ENCODE assay signal across 1 cellular context in the genomic region with DNA sequence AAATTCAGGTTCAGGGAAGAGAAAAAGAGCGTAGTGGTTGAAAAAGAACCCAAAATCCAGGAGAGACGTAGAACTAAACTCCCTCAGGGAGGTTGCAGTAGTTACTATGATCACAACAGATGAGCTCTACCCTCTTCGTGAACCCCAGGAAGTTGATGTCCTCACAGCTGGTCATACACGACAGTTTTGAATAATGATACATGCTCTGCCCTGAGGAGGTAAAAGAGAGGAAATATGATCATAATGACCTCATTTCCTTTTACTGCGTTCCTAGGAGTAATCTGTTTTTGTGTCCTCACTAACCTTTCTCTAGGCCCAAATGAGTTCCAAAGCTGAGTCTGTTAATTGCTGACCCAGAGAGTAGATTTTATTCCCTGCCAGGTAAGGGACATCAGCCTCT.
TF ChIP-seq lines count a peak whose summit lies in the region.

No MANE protein-coding gene starts in this region.

TF ChIP-seq in GM23338, 12 proteins besides CTCF, POLR2A, EP300 and RAD21 (continued from another document):
- TF ChIP-seq, protein P1, sequence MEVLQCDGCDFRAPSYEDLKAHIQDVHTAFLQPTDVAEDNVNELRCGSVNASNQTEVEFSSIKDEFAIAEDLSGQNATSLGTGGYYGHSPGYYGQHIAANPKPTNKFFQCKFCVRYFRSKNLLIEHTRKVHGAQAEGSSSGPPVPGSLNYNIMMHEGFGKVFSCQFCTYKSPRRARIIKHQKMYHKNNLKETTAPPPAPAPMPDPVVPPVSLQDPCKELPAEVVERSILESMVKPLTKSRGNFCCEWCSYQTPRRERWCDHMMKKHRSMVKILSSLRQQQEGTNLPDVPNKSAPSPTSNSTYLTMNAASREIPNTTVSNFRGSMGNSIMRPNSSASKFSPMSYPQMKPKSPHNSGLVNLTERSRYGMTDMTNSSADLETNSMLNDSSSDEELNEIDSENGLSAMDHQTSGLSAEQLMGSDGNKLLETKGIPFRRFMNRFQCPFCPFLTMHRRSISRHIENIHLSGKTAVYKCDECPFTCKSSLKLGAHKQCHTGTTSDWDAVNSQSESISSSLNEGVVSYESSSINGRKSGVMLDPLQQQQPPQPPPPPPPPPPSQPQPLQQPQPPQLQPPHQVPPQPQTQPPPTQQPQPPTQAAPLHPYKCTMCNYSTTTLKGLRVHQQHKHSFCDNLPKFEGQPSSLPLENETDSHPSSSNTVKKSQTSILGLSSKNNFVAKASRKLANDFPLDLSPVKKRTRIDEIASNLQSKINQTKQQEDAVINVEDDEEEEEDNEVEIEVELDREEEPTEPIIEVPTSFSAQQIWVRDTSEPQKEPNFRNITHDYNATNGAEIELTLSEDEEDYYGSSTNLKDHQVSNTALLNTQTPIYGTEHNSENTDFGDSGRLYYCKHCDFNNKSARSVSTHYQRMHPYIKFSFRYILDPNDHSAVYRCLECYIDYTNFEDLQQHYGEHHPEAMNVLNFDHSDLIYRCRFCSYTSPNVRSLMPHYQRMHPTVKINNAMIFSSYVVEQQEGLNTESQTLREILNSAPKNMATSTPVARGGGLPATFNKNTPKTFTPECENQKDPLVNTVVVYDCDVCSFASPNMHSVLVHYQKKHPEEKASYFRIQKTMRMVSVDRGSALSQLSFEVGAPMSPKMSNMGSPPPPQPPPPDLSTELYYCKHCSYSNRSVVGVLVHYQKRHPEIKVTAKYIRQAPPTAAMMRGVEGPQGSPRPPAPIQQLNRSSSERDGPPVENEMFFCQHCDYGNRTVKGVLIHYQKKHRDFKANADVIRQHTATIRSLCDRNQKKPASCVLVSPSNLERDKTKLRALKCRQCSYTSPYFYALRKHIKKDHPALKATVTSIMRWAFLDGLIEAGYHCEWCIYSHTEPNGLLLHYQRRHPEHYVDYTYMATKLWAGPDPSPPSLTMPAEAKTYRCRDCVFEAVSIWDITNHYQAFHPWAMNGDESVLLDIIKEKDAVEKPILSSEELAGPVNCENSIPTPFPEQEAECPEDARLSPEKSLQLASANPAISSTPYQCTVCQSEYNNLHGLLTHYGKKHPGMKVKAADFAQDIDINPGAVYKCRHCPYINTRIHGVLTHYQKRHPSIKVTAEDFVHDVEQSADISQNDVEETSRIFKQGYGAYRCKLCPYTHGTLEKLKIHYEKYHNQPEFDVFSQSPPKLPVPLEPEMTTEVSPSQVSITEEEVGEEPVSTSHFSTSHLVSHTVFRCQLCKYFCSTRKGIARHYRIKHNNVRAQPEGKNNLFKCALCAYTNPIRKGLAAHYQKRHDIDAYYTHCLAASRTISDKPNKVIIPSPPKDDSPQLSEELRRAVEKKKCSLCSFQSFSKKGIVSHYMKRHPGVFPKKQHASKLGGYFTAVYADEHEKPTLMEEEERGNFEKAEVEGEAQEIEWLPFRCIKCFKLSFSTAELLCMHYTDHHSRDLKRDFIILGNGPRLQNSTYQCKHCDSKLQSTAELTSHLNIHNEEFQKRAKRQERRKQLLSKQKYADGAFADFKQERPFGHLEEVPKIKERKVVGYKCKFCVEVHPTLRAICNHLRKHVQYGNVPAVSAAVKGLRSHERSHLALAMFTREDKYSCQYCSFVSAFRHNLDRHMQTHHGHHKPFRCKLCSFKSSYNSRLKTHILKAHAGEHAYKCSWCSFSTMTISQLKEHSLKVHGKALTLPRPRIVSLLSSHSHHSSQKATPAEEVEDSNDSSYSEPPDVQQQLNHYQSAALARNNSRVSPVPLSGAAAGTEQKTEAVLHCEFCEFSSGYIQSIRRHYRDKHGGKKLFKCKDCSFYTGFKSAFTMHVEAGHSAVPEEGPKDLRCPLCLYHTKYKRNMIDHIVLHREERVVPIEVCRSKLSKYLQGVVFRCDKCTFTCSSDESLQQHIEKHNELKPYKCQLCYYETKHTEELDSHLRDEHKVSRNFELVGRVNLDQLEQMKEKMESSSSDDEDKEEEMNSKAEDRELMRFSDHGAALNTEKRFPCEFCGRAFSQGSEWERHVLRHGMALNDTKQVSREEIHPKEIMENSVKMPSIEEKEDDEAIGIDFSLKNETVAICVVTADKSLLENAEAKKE (CRISPR knock-in tag; IDR thresholded peaks at IDR 0.05), result no peak
- TF ChIP-seq CREB1 (CRISPR knock-in tag; IDR thresholded peaks at IDR 0.05; ENCODE audit: low read depth) (no peak), STAT1 (IDR thresholded peaks at IDR 0.05; ENCODE audit: unreplicated experiment) (no peak), JUNB (IDR thresholded peaks at IDR 0.05; ENCODE audit: unreplicated experiment) (no peak), EZH2 (IDR thresholded peaks at IDR 0.05; ENCODE audit: low read depth, unreplicated experiment) (no peak), EZH2phosphoT487 (IDR thresholded peaks at IDR 0.05; ENCODE audit: unreplicated experiment) (no peak), ZNF114 (CRISPR knock-in tag; IDR thresholded peaks at IDR 0.05) (no peak), NANOG (IDR thresholded peaks at IDR 0.05; ENCODE audit: borderline replicate concordance) (no peak)
- TF ChIP-seq, protein P2, sequence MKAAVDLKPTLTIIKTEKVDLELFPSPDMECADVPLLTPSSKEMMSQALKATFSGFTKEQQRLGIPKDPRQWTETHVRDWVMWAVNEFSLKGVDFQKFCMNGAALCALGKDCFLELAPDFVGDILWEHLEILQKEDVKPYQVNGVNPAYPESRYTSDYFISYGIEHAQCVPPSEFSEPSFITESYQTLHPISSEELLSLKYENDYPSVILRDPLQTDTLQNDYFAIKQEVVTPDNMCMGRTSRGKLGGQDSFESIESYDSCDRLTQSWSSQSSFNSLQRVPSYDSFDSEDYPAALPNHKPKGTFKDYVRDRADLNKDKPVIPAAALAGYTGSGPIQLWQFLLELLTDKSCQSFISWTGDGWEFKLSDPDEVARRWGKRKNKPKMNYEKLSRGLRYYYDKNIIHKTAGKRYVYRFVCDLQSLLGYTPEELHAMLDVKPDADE (IDR thresholded peaks at IDR 0.05), result no peak
